In genomic region chr9:36407122-36407723, GRCh38 we compare ENCODE assay signal across 9 cellular contexts. TPM values are rescaled to one million over a fixed set of nuclear protein-coding genes. Genes with fewer than 3 reads are reported as not detected.
A peak's percentile ranks its signal among the peaks of the same experiment; 100 is the strongest.
DNase-seq lines count a peak whose midpoint lies in the region; ATAC-seq lines count a peak whose summit lies in the region.
"Had no signal": no experiment of that assay in that cellular context is flagged by ENCODE, and none has a peak within 500 bp of the region (broad histone marks: within the 10 kb centered on the region; RNA-seq: fewer than 3 reads in every experiment).

No MANE protein-coding gene starts in this region.

- CTCF ChIA-PET in activated CD4-positive, alpha-beta memory T cell treated with anti-CD3 and anti-CD28 coated beads, Interleukin-2, amount 10 ng/mL, durations not matched to agents 7 days and 5 days (lab: Charles Lee): interaction anchor here (0.6 to 5.0 kb wide), 61 partner anchors 9 to 324 kb away, joined by 3 to 193 read pairs (median 4); partner anchors contain the start of genes GNE and MELK

- ATAC-seq in HG02981 (IDR thresholded peaks at IDR 0.05; ENCODE audit: unreplicated experiment): peak; percentile 64
- ATAC-seq in memory B cell (ENCODE audit: low read depth): peak; percentile 86
- ATAC-seq in HG02884 (IDR thresholded peaks at IDR 0.05; ENCODE audit: unreplicated experiment): no peak

- peak overlapping the region; percentile 27 for H3K27ac Mint-ChIP-seq in activated CD4-positive, alpha-beta memory T cell treated with anti-CD3 and anti-CD28 coated beads, Interleukin-2, amount 10 ng/mL, durations not matched to agents 7 days and 5 days
- H3K27ac Mint-ChIP-seq in memory B cell: peak overlapping the region; percentile 64

- no peaks in the 10 kb centered on the region for H3K27me3 Mint-ChIP-seq in activated CD4-positive, alpha-beta memory T cell treated with anti-CD3 and anti-CD28 coated beads, Interleukin-2, amount 10 ng/mL, durations not matched to agents 7 days and 5 days
- H3K27me3 Mint-ChIP-seq in memory B cell: no peaks in the 10 kb centered on the region

- peaks cover 3% of the 10 kb centered on the region for H3K36me3 Mint-ChIP-seq in activated CD4-positive, alpha-beta memory T cell treated with anti-CD3 and anti-CD28 coated beads, Interleukin-2, amount 10 ng/mL, durations not matched to agents 7 days and 5 days (ENCODE audit: low read depth)
- no peaks in the 10 kb centered on the region for H3K36me3 Mint-ChIP-seq in memory B cell

- H3K4me1 ChIP-seq in effector memory CD4-positive, alpha-beta T cell (ENCODE audit: control insufficient read depth, insufficient read depth, low read length, poor library complexity, severe bottlenecking): peaks cover 6% of the 10 kb centered on the region
- H3K4me1 ChIP-seq: SJSA1 had no signal

- no peaks in the 10 kb centered on the region for H3K9me3 ChIP-seq in effector memory CD4-positive, alpha-beta T cell (ENCODE audit: control insufficient read depth, low read length)
- H3K9me3 ChIP-seq: SJSA1 had no signal

- no peaks in the 10 kb centered on the region for H3K27me3 ChIP-seq in effector memory CD4-positive, alpha-beta T cell (replicated peaks; ENCODE audit: control insufficient read depth, insufficient read depth, low read length, poor library complexity, severe bottlenecking)
- H3K27me3 ChIP-seq: SJSA1 had no signal

- no peaks in the 10 kb centered on the region for H3K36me3 ChIP-seq in effector memory CD4-positive, alpha-beta T cell (ENCODE audit: control insufficient read depth, insufficient read depth, low read length)
- H3K36me3 ChIP-seq: SJSA1 had no signal

- no peaks in the 10 kb centered on the region for H3K9me3 Mint-ChIP-seq in activated CD4-positive, alpha-beta memory T cell treated with anti-CD3 and anti-CD28 coated beads, Interleukin-2, amount 10 ng/mL, durations not matched to agents 7 days and 5 days
- no peaks in the 10 kb centered on the region for H3K9me3 Mint-ChIP-seq in memory B cell

- peaks cover 6% of the 10 kb centered on the region for H3K4me1 Mint-ChIP-seq in activated CD4-positive, alpha-beta memory T cell treated with anti-CD3 and anti-CD28 coated beads, Interleukin-2, amount 10 ng/mL, durations not matched to agents 7 days and 5 days
- H3K4me1 Mint-ChIP-seq in memory B cell: peaks cover 19% of the 10 kb centered on the region

- DNase-seq in D341Med (ENCODE audit: low spot score): peak; percentile 63
- DNase-seq in NCI-H748 (lab: John Stamatoyannopoulos, UW; ENCODE audit: unreplicated experiment): peak; percentile 74
- DNase-seq in activated CD4-positive, alpha-beta memory T cell treated with anti-CD3 and anti-CD28 coated beads, Interleukin-2, amount 10 ng/mL, durations not matched to agents 7 days and 5 days: peak; percentile 60
- DNase-seq in effector memory CD4-positive, alpha-beta T cell: peak; percentile 37 to 54 (median 44)
- peak; percentile 44 to 60 for DNase-seq in memory B cell (ENCODE audit: low spot score in 2 of 2)
- DNase-seq in stimulated activated CD8-positive, alpha-beta memory T cell treated with anti-CD3 and anti-CD28 coated beads, Interleukin-4, amount 100 ng/mL, for 1 hour (ENCODE audit: low read depth in 2 of 2, low spot score in 1 of 2): peak; percentile 22 to 35

- H3K4me3 Mint-ChIP-seq in activated CD4-positive, alpha-beta memory T cell treated with anti-CD3 and anti-CD28 coated beads, Interleukin-2, amount 10 ng/mL, durations not matched to agents 7 days and 5 days: no peak overlapping the region
- no peak overlapping the region for H3K4me3 Mint-ChIP-seq in memory B cell

- H3K4me3 ChIP-seq in effector memory CD4-positive, alpha-beta T cell (ENCODE audit: insufficient read depth, low read depth, low read length, poor library complexity, severe bottlenecking): no peak overlapping the region
- H3K4me3 ChIP-seq: SJSA1 had no signal

- no peak overlapping the region for H3K27ac ChIP-seq in effector memory CD4-positive, alpha-beta T cell (ENCODE audit: insufficient read depth, low read length, poor library complexity, severe bottlenecking)
- H3K27ac ChIP-seq: SJSA1 had no signal

- POLR2A ChIA-PET in activated CD4-positive, alpha-beta memory T cell treated with anti-CD3 and anti-CD28 coated beads, Interleukin-2, amount 10 ng/mL, durations not matched to agents 7 days and 5 days (lab: Charles Lee): interaction anchor here (1.0 to 1.5 kb wide), 4 partner anchors 40 to 150 kb away, joined by 3 to 11 read pairs (median 5); no protein-coding TSS in a partner anchor

RNA-seq across cellular contexts. Expression of gene RNF38, which starts 7.2 kb away (rescaled TPM):
- total RNA-seq in activated CD4-positive, alpha-beta memory T cell treated with anti-CD3 and anti-CD28 coated beads, Interleukin-2, amount 10 ng/mL, durations not matched to agents 7 days and 5 days: 10 to 100 TPM; 42.1 to 44.4 TPM
